Comparison of ENCODE assay signal across 8 cellular contexts in genomic region chr3:170222647-170223541, GRCh38. TPM values are rescaled to one million over a fixed set of nuclear protein-coding genes. Genes with fewer than 3 reads are reported as not detected.
DNase-seq lines count a peak whose midpoint lies in the region; ATAC-seq and TF ChIP-seq lines count a peak whose summit lies in the region.

No MANE protein-coding gene starts in this region.

- peak overlapping the region; percentile 86 for H3K27ac ChIP-seq in epithelial cell of prostate

- DNase-seq in NCI-H2196 (lab: John Stamatoyannopoulos, UW; ENCODE audit: unreplicated experiment): peak; percentile 29
- no peak for DNase-seq in NCI-H2196 treated with DMSO at 0.1 percent for 48 hours (lab: John Stamatoyannopoulos, UW; ENCODE audit: unreplicated experiment)
- DNase-seq in HFF-Myc (ENCODE audit: extremely low read depth, low read depth): no peak
- peak; percentile 52 for DNase-seq in NCI-H146 treated with DMSO at 0.1 percent for 48 hours (lab: John Stamatoyannopoulos, UW; ENCODE audit: unreplicated experiment)
- DNase-seq in activated CD4-positive, alpha-beta T cell treated with anti-CD3 and anti-CD28 coated beads, Interleukin-2, amount 50 U/mL, for 24 hours (ENCODE audit: low read depth in 1 of 2, low spot score in 1 of 2): peak; percentile 13 to 23
- DNase-seq in epithelial cell of prostate (ENCODE audit: low read depth, low spot score): no peak
- DNase-seq in mucosa of descending colon: peak in 1 of 3 donors; percentile 47
- peak; percentile 5 for DNase-seq in stimulated activated CD8-positive, alpha-beta memory T cell treated with anti-CD3 and anti-CD28 coated beads, Interleukin-7, amount 100 ng/mL, for 1 hour (ENCODE audit: low read depth in 2 of 2)

- no peaks in the 10 kb centered on the region for H3K4me1 ChIP-seq in mucosa of descending colon (ENCODE audit: low read depth)

- intact Hi-C loops in mucosa of descending colon (cut with DNase I, micrococcal nuclease): no loop called here

- no peaks in the 10 kb centered on the region for H3K9me3 ChIP-seq in mucosa of descending colon

- H3K4me3 ChIP-seq in HFF-Myc (replicated peaks; ENCODE audit: low read depth, low read length) (peak overlapping the region; percentile 78), mucosa of descending colon (peak overlapping the region; percentile 74)

- peak; percentile 56 for ATAC-seq in mucosa of descending colon

- no peaks in the 10 kb centered on the region for H3K36me3 ChIP-seq in mucosa of descending colon (ENCODE audit: low read depth)

- TF ChIP-seq CTCF in HFF-Myc (IDR thresholded peaks at IDR 0.05; ENCODE audit: low read depth, low read length, missing control alignments) (no peak), mucosa of descending colon (IDR thresholded peaks at IDR 0.05) (no peak)

RNA-seq across cellular contexts. Expression of gene PRKCI, which starts 0.7 kb away (rescaled TPM):
- total RNA-seq in mucosa of descending colon: 10 to 100 TPM; 38.0 to 39.9 (median 39.8) TPM

RNA-seq across cellular contexts. Expression of gene PHC3, which starts 41.4 kb away (rescaled TPM):
- total RNA-seq in mucosa of descending colon: 10 to 100 TPM; 54.2 to 96.7 (median 58.0) TPM

Comparison
In these comparisons a context has a peak if more than half of its experiments do, and no peak if none do; other contexts are left out.
1. DNase-seq: peak in NCI-H2196 (single experiment), NCI-H146 treated with DMSO at 0.1 percent for 48 hours (single experiment), activated CD4-positive, alpha-beta T cell treated with anti-CD3 and anti-CD28 coated beads, Interleukin-2, amount 50 U/mL, for 24 hours (2 of 2) and stimulated activated CD8-positive, alpha-beta memory T cell treated with anti-CD3 and anti-CD28 coated beads, Interleukin-7, amount 100 ng/mL, for 1 hour (2 of 2); none in NCI-H2196 treated with DMSO at 0.1 percent for 48 hours (single experiment), HFF-Myc (single experiment) and epithelial cell of prostate (single experiment).